Comparison of ENCODE assay signal across 8 cellular contexts in genomic region chr22:37638351-37639069, GRCh38. TPM values are rescaled to one million over a fixed set of nuclear protein-coding genes. Genes with fewer than 3 reads are reported as not detected.
DNase-seq lines count a peak whose midpoint lies in the region; ATAC-seq and TF ChIP-seq lines count a peak whose summit lies in the region.

No MANE protein-coding gene starts in this region.

- H3K36me3 Mint-ChIP-seq in CD8-positive, alpha-beta T cell: peaks cover 26% of the 10 kb centered on the region
- peaks cover 0 to 16% (median 3%) of the 10 kb centered on the region in 5 donors for H3K36me3 Mint-ChIP-seq in naive thymus-derived CD4-positive, alpha-beta T cell

- H3K4me1 ChIP-seq in CD8-positive, alpha-beta T cell (ENCODE audit: insufficient read depth, low read length): peaks cover 82% of the 10 kb centered on the region
- peaks cover 31% of the 10 kb centered on the region for H3K4me1 ChIP-seq in MM.1S (ENCODE audit: low read length)
- peaks cover 71 to 82% of the 10 kb centered on the region in 2 donors for H3K4me1 ChIP-seq in naive thymus-derived CD4-positive, alpha-beta T cell (ENCODE audit: control insufficient read depth in 2 of 2, insufficient read depth in 2 of 2, low read length in 2 of 2)

- peak overlapping the region; percentile 74; the same call in 1 of the 2 replicates for H3K9ac ChIP-seq in MM.1S (ENCODE audit: low read length)

- no peaks in the 10 kb centered on the region for H3K27me3 ChIP-seq in CD8-positive, alpha-beta T cell (ENCODE audit: insufficient read depth, low read length)
- no peaks in the 10 kb centered on the region for H3K27me3 ChIP-seq in MM.1S (replicated peaks; ENCODE audit: insufficient read depth, low read length)
- no peaks in the 10 kb centered on the region for H3K27me3 ChIP-seq in naive thymus-derived CD4-positive, alpha-beta T cell (ENCODE audit: control insufficient read depth in 2 of 2, insufficient read depth in 2 of 2, low read length in 2 of 2)

- H3F3A ChIP-seq in MM.1S (ENCODE audit: insufficient read depth, low read length): peaks cover 34% of the 10 kb centered on the region

- peaks cover 23% of the 10 kb centered on the region for H3K36me3 ChIP-seq in CD8-positive, alpha-beta T cell (ENCODE audit: insufficient read depth, low read length)
- H3K36me3 ChIP-seq in MM.1S (replicated peaks; ENCODE audit: insufficient read depth, low read length): no peaks in the 10 kb centered on the region
- H3K36me3 ChIP-seq in naive thymus-derived CD4-positive, alpha-beta T cell (ENCODE audit: control insufficient read depth in 2 of 3, insufficient read depth in 3 of 3, low read length in 3 of 3): peaks cover 0 to 29% (median 15%) of the 10 kb centered on the region in 3 experiments

- H3K27ac ChIP-seq in CD8-positive, alpha-beta T cell (ENCODE audit: low read depth, low read length): peak overlapping the region; percentile 56
- peak overlapping the region; percentile 47; the same call in 1 of the 2 replicates for H3K27ac ChIP-seq in MM.1S (ENCODE audit: low read length)
- peak overlapping the region; percentile 81 for H3K27ac ChIP-seq in naive thymus-derived CD4-positive, alpha-beta T cell (ENCODE audit: low read depth, low read length)

- ATAC-seq in CD8-positive, alpha-beta T cell: peak; percentile 32
- peak; percentile 23 for ATAC-seq in naive thymus-derived CD4-positive, alpha-beta T cell

- H3K79me2 ChIP-seq in MM.1S (ENCODE audit: low read length): peaks cover 13% of the 10 kb centered on the region

- H3K9me2 ChIP-seq in MM.1S (replicated peaks; ENCODE audit: insufficient read depth, low read length): no peaks in the 10 kb centered on the region

- POLR2A ChIA-PET in CD8-positive, alpha-beta T cell (lab: Charles Lee): interaction anchor here (1.1 to 9.0 kb wide), 7 partner anchors 9 to 862 kb away, joined by 3 to 123 read pairs (median 16); partner anchors contain the start of genes GGA1, IFT27 and PDXP
- POLR2A ChIA-PET in naive thymus-derived CD4-positive, alpha-beta T cell (lab: Charles Lee): interaction anchor here (1.0 to 10.1 kb wide), 5 partner anchors 13 to 37 kb away, joined by 3 to 135 read pairs (median 74); partner anchors contain the start of genes GGA1, LGALS1 and PDXP

- no peaks in the 10 kb centered on the region for H3K27me3 Mint-ChIP-seq in CD8-positive, alpha-beta T cell (ENCODE audit: low read depth)
- no peaks in the 10 kb centered on the region for H3K27me3 Mint-ChIP-seq in naive thymus-derived CD4-positive, alpha-beta T cell

- intact Hi-C loops in CD8-positive, alpha-beta T cell (cut with DNase I, micrococcal nuclease): loop anchor here (1.0 kb wide), 3 partner anchors 15 to 31 kb away; partner anchors contain the start of gene GGA1 (in 1 of the 2)
- intact Hi-C loops in naive thymus-derived CD4-positive, alpha-beta T cell (cut with micrococcal nuclease): loop anchor here (1.0 to 5.0 kb wide), 6 partner anchors 11 to 109 kb away; partner anchors contain the start of genes GGA1 (in 2 of the 2) and PDXP (in 2 of the 2)

- in situ Hi-C loops in GM13976 (cut with MboI; ENCODE audit: low sequenced_read_pairs, unreplicated experiment): no loop called here

- H3K4me2 ChIP-seq in MM.1S (ENCODE audit: low read depth, low read length): peak overlapping the region; percentile 88

- H3K4me1 Mint-ChIP-seq in CD8-positive, alpha-beta T cell (ENCODE audit: low read depth): peaks cover 78% of the 10 kb centered on the region
- peaks cover 27 to 76% (median 67%) of the 10 kb centered on the region in 7 donors for H3K4me1 Mint-ChIP-seq in naive thymus-derived CD4-positive, alpha-beta T cell

- H3K27ac Mint-ChIP-seq in CD8-positive, alpha-beta T cell: peak overlapping the region; percentile 89
- H3K27ac Mint-ChIP-seq in naive thymus-derived CD4-positive, alpha-beta T cell: peak overlapping the region; percentile 78 to 94 (median 92)

- H3K9me3 ChIP-seq in CD8-positive, alpha-beta T cell (ENCODE audit: low read length): no peaks in the 10 kb centered on the region
- H3K9me3 ChIP-seq in MM.1S (replicated peaks; ENCODE audit: insufficient read depth, low read length): no peaks in the 10 kb centered on the region
- no peaks in the 10 kb centered on the region for H3K9me3 ChIP-seq in naive thymus-derived CD4-positive, alpha-beta T cell (ENCODE audit: control insufficient read depth in 2 of 3, low read length in 3 of 3)

- CTCF ChIA-PET in CD8-positive, alpha-beta T cell (lab: Charles Lee): interaction anchor here (1.3 to 64.7 kb wide), 3 partner anchors 13 to 167 kb away, joined by 3 to 2176 read pairs (median 2176); partner anchors contain the start of genes GGA1, LGALS1, NOL12 and PDXP
- CTCF ChIA-PET in naive thymus-derived CD4-positive, alpha-beta T cell (lab: Charles Lee): interaction anchor here (0.7 to 17.3 kb wide), 6 partner anchors 10 to 42 kb away, joined by 3 to 292 read pairs (median 8); partner anchors contain the start of genes LGALS1, NOL12 and PDXP

- peak overlapping the region; percentile 64 for H2AFZ ChIP-seq in MM.1S (ENCODE audit: low read length)

- peak overlapping the region; percentile 76 for H3K4me3 ChIP-seq in CD8-positive, alpha-beta T cell (ENCODE audit: low read depth, low read length)
- H3K4me3 ChIP-seq in MM.1S (ENCODE audit: low read length): peak overlapping the region; percentile 85
- H3K4me3 ChIP-seq in naive thymus-derived CD4-positive, alpha-beta T cell (ENCODE audit: low read length): peak overlapping the region; percentile 71

- no peaks in the 10 kb centered on the region for H3K9me3 Mint-ChIP-seq in CD8-positive, alpha-beta T cell
- H3K9me3 Mint-ChIP-seq in naive thymus-derived CD4-positive, alpha-beta T cell: no peaks in the 10 kb centered on the region

- H4K20me1 ChIP-seq in MM.1S (ENCODE audit: insufficient read depth, low read length): no peaks in the 10 kb centered on the region

- DNase-seq in CD8-positive, alpha-beta T cell: peak in 2 of 7 experiments; percentile 42 to 46
- DNase-seq in MM.1S (peak; percentile 76), islet precursor cell (no peak), GM13976 (ENCODE audit: low spot score) (no peak), NCI-H1694 treated with DMSO at 0.1 percent for 48 hours (lab: John Stamatoyannopoulos, UW) (no peak), kidney tubule cell (ENCODE audit: low spot score) (no peak)
- DNase-seq in central memory CD4-positive, alpha-beta T cell: peak; percentile 41
- peak in 5 of 9 donors; percentile 33 to 46 (median 36) for DNase-seq in naive thymus-derived CD4-positive, alpha-beta T cell

- peak overlapping the region; percentile 97 for H3K4me3 Mint-ChIP-seq in CD8-positive, alpha-beta T cell
- peak overlapping the region; percentile 85 to 99 (median 94) for H3K4me3 Mint-ChIP-seq in naive thymus-derived CD4-positive, alpha-beta T cell

- no peak for TF ChIP-seq CTCF in CD8-positive, alpha-beta T cell (IDR thresholded peaks at IDR 0.05)
- TF ChIP-seq CTCF in MM.1S (IDR thresholded peaks at IDR 0.05; ENCODE audit: low read length) (no peak), GM13976 (IDR thresholded peaks at IDR 0.05; ENCODE audit: borderline replicate concordance, control extremely low read depth, extremely low read depth, insufficient read depth, missing control alignments) (no peak)

RNA-seq across cellular contexts. Expression of gene SH3BP1, which starts 1.0 kb away (rescaled TPM):
- 10 to 100 TPM; 51.5 to 52.9 TPM for total RNA-seq in CD8-positive, alpha-beta T cell
- 100 to 1,000 TPM in 2 of 5 experiments, 10 to 100 TPM in 3; 66.4 to 157 (median 89.2) TPM for total RNA-seq in naive thymus-derived CD4-positive, alpha-beta T cell
- polyA plus RNA-seq in naive thymus-derived CD4-positive, alpha-beta T cell: 10 to 100 TPM; 12.9 to 23.0 TPM

RNA-seq across cellular contexts. Expression of gene PDXP, which starts 20.0 kb away (rescaled TPM):
- 1 to 10 TPM; 2.4 to 3.2 TPM for total RNA-seq in CD8-positive, alpha-beta T cell
- 10 to 100 TPM in 1 of 5 experiments, 1 to 10 TPM in 4; 3.9 to 27.4 (median 7.5) TPM for total RNA-seq in naive thymus-derived CD4-positive, alpha-beta T cell
- 1 to 10 TPM; 1.9 to 3.6 TPM for polyA plus RNA-seq in naive thymus-derived CD4-positive, alpha-beta T cell

RNA-seq across cellular contexts. Expression of gene GGA1, which starts 29.9 kb away (rescaled TPM):
- total RNA-seq in CD8-positive, alpha-beta T cell: 10 to 100 TPM; 66.0 to 69.1 TPM
- 100 to 1,000 TPM in 3 of 5 experiments, 10 to 100 TPM in 2; 64.2 to 124 (median 102) TPM for total RNA-seq in naive thymus-derived CD4-positive, alpha-beta T cell
- 10 to 100 TPM; 20.8 to 22.3 TPM for polyA plus RNA-seq in naive thymus-derived CD4-positive, alpha-beta T cell

RNA-seq across cellular contexts. Expression of gene LGALS1, which starts 36.9 kb away (rescaled TPM):
- 10 to 100 TPM; 20.8 to 29.4 TPM for total RNA-seq in CD8-positive, alpha-beta T cell
- total RNA-seq in naive thymus-derived CD4-positive, alpha-beta T cell: 100 to 1,000 TPM in 2 of 5 experiments, 10 to 100 TPM in 3; 23.6 to 969 (median 54.4) TPM
- 10 to 100 TPM; 22.9 to 30.5 TPM for polyA plus RNA-seq in naive thymus-derived CD4-positive, alpha-beta T cell

RNA-seq across cellular contexts. Expression of gene NOL12, which starts 47.6 kb away (rescaled TPM):
- total RNA-seq in CD8-positive, alpha-beta T cell: 10 to 100 TPM; 25.1 to 29.1 TPM
- 10 to 100 TPM; 32.8 to 52.5 (median 45.3) TPM for total RNA-seq in naive thymus-derived CD4-positive, alpha-beta T cell
- 10 to 100 TPM; 42.7 to 48.6 TPM for polyA plus RNA-seq in naive thymus-derived CD4-positive, alpha-beta T cell

Comparison
In these comparisons a context has a peak if more than half of its experiments do, and no peak if none do; other contexts are left out.
1. DNase-seq: peak in MM.1S (single experiment), central memory CD4-positive, alpha-beta T cell (single experiment) and naive thymus-derived CD4-positive, alpha-beta T cell (5 of 9); none in islet precursor cell (single experiment), GM13976 (single experiment), NCI-H1694 treated with DMSO at 0.1 percent for 48 hours (single experiment) and kidney tubule cell (single experiment).
2. Peak in every context shown above with its lines, with median percentiles within 50 percentile points of each other: H3K27ac ChIP-seq and H3K4me3 ChIP-seq.